14 cellular contexts compared by ENCODE assay signal in genomic region chr2:101342625-101343008, GRCh38. TPM values are rescaled to one million over a fixed set of nuclear protein-coding genes. Genes with fewer than 3 reads are reported as not detected.
DNase-seq lines count a peak whose midpoint lies in the region; ATAC-seq and TF ChIP-seq lines count a peak whose summit lies in the region.
"Had no signal": no experiment of that assay in that cellular context is flagged by ENCODE, and none has a peak within 500 bp of the region (broad histone marks: within the 10 kb centered on the region; RNA-seq: fewer than 3 reads in every experiment).

No MANE protein-coding gene starts in this region.

- H3K4me1 ChIP-seq in GM23248 (ENCODE audit: insufficient read depth) (no peaks in the 10 kb centered on the region), adipocyte (ENCODE audit: control insufficient read depth, insufficient read depth, low read length) (peaks cover 4% of the 10 kb centered on the region), mesenchymal stem cell (ENCODE audit: control insufficient read depth, insufficient read depth, low read depth, low read length) (no peaks in the 10 kb centered on the region), gastrocnemius medialis (no peaks in the 10 kb centered on the region)

- H3K14ac ChIP-seq in mesenchymal stem cell (ENCODE audit: low read length in 2 of 2), result no peak overlapping the region

- H2AFZ ChIP-seq in GM23248, result peak overlapping the region; percentile 81
- no peak overlapping the region for H2AFZ ChIP-seq in mesenchymal stem cell (ENCODE audit: low read depth, low read length)

- no peak for TF ChIP-seq CTCF in AG04449 (IDR thresholded peaks at IDR 0.05; ENCODE audit: insufficient read depth, low read length, missing control alignments)
- no peak for TF ChIP-seq CTCF in gastrocnemius medialis (IDR thresholded peaks at IDR 0.05 in 4 of 5, conservative IDR thresholded peaks at IDR 0.05 in 1 of 5)

- no peak overlapping the region for H2BK120ac ChIP-seq in mesenchymal stem cell (ENCODE audit: low read depth, low read length)

- CTCF ChIA-PET in AG04449 (lab: Yijun Ruan, JAX), result interaction anchor here (0.6 to 9.1 kb wide), 55 partner anchors 10 to 1105 kb away, joined by 3 to 102 read pairs (median 4); partner anchors contain the start of genes CREG2 and RNF149

- no peak overlapping the region for H3K23ac ChIP-seq in mesenchymal stem cell (ENCODE audit: low read length in 2 of 2)

- no peak overlapping the region for H4K91ac ChIP-seq in mesenchymal stem cell (ENCODE audit: low read length)

- no peak overlapping the region for H2BK12ac ChIP-seq in mesenchymal stem cell (ENCODE audit: low read length in 2 of 2)

- H2BK15ac ChIP-seq in mesenchymal stem cell (ENCODE audit: low read depth, poor library complexity, severe bottlenecking), result no peak overlapping the region

- no peaks in the 10 kb centered on the region for H3K79me1 ChIP-seq in mesenchymal stem cell (replicated peaks; ENCODE audit: low read length, poor library complexity, severe bottlenecking)

- no peaks in the 10 kb centered on the region for H3K79me2 ChIP-seq in GM23248 (ENCODE audit: insufficient read depth)

- peak overlapping the region; percentile 39 for H3K4me3 ChIP-seq in AG04449 (ENCODE audit: low read depth, low read length)
- peak overlapping the region; percentile 66 for H3K4me3 ChIP-seq in GM23248
- peak overlapping the region; percentile 73 for H3K4me3 ChIP-seq in adipocyte (ENCODE audit: low read length)
- H3K4me3 ChIP-seq in mesenchymal stem cell (ENCODE audit: insufficient read depth in 1 of 2, low read depth in 1 of 2, low read length in 2 of 2), result peak overlapping the region in 1 of 2 experiments; percentile 67
- H3K4me3 ChIP-seq in gastrocnemius medialis, result no peak overlapping the region

- H4K8ac ChIP-seq in mesenchymal stem cell (ENCODE audit: low read length), result no peak overlapping the region

- no peaks in the 10 kb centered on the region for H3F3A ChIP-seq in GM23248 (ENCODE audit: insufficient read depth)

- H2BK5ac ChIP-seq in mesenchymal stem cell (ENCODE audit: low read depth, low read length, poor library complexity, severe bottlenecking), result no peak overlapping the region

- in situ Hi-C loops in GM23248 (cut with MboI) (no loop called here), gastrocnemius medialis (cut with MboI; ENCODE audit: low sequenced_read_pairs in 4 of 4) (loop anchor here in 2 of 4 donors (10.0 to 25.0 kb wide), 2 partner anchors 492 to 495 kb away; no protein-coding TSS in a partner anchor)

- DNase-seq in AG04449 (ENCODE audit: low read depth, low spot score) (no peak), GM23248 (peak; percentile 16), adipocyte (ENCODE audit: low read depth) (no peak), mesenchymal stem cell (no peak), A172 (ENCODE audit: low spot score) (no peak), cerebellum (ENCODE audit: low spot score) (no peak), gastrocnemius medialis (no peak)
- DNase-seq: NCI-H524 treated with DMSO at 0.1 percent for 48 hours had no signal

- H3K27ac ChIP-seq in GM23248 (no peak overlapping the region), mesenchymal stem cell (ENCODE audit: low read length, poor library complexity, severe bottlenecking) (no peak overlapping the region), gastrocnemius medialis (no peak overlapping the region)
- H3K27ac ChIP-seq: SK-N-MC had no signal

- POLR2A ChIA-PET in AG04449 (lab: Yijun Ruan, JAX), result interaction anchor here (1.2 kb wide), 1 partner anchor 34 kb away, joined by 3 read pairs; the partner anchor contains the start of gene RNF149

- no peak overlapping the region for H2AK5ac ChIP-seq in mesenchymal stem cell (ENCODE audit: low read length, severe bottlenecking)

- H3K27me3 ChIP-seq in GM23248 (replicated peaks; ENCODE audit: insufficient read depth) (no peaks in the 10 kb centered on the region), adipocyte (replicated peaks; ENCODE audit: control insufficient read depth, insufficient read depth, low read length) (no peaks in the 10 kb centered on the region), mesenchymal stem cell (ENCODE audit: control insufficient read depth in 1 of 2, insufficient read depth in 1 of 2, low read length in 2 of 2) (no peaks in the 10 kb centered on the region), gastrocnemius medialis (no peaks in the 10 kb centered on the region)

- H3K4me2 ChIP-seq in GM23248 (ENCODE audit: unreplicated experiment) (peak overlapping the region; percentile 84), mesenchymal stem cell (ENCODE audit: low read length, poor library complexity, severe bottlenecking) (no peak overlapping the region)

- TF ChIP-seq POLR2A in gastrocnemius medialis (IDR thresholded peaks at IDR 0.05), result no peak

- WGBS in GM23248 (ENCODE audit: low coverage in 1 of 2, low lambda C conversion rate in 2 of 2, missing lambda C conversion rate in 2 of 2), 2 experiments, result 68 to 71% methylated on average over 15 of the region's 15 CpGs
- 92% methylated on average over 15 of the region's 15 CpGs for WGBS in mesenchymal stem cell

- H4K20me1 ChIP-seq in GM23248 (ENCODE audit: insufficient read depth), result no peaks in the 10 kb centered on the region

- H3K9me3 ChIP-seq in GM23248 (ENCODE audit: low read depth), result no peaks in the 10 kb centered on the region
- H3K9me3 ChIP-seq in adipocyte (ENCODE audit: control insufficient read depth, low read length), result no peaks in the 10 kb centered on the region
- no peaks in the 10 kb centered on the region for H3K9me3 ChIP-seq in mesenchymal stem cell (ENCODE audit: control insufficient read depth, low read length)
- no peaks in the 10 kb centered on the region for H3K9me3 ChIP-seq in gastrocnemius medialis

- H3K36me3 ChIP-seq in GM23248 (ENCODE audit: low read depth) (no peaks in the 10 kb centered on the region), adipocyte (ENCODE audit: control insufficient read depth, insufficient read depth, low read length, severe bottlenecking) (no peaks in the 10 kb centered on the region), mesenchymal stem cell (ENCODE audit: control insufficient read depth in 1 of 2, insufficient read depth in 2 of 2, low read depth in 1 of 2, low read length in 2 of 2) (no peaks in the 10 kb centered on the region), gastrocnemius medialis (no peaks in the 10 kb centered on the region)

- no peak overlapping the region for H3K18ac ChIP-seq in mesenchymal stem cell (ENCODE audit: low read depth in 1 of 2, low read length in 2 of 2)

- no peak overlapping the region for H3K4ac ChIP-seq in mesenchymal stem cell (ENCODE audit: low read depth in 1 of 2, low read length in 2 of 2)

- H3K9me2 ChIP-seq in GM23248 (ENCODE audit: insufficient read depth), result no peaks in the 10 kb centered on the region

- ATAC-seq in gastrocnemius medialis (no peak), GM18870 (IDR thresholded peaks at IDR 0.05; ENCODE audit: unreplicated experiment) (no peak)

- H3K9ac ChIP-seq in GM23248 (peak overlapping the region; percentile 52; the same call in 1 of the 2 replicates), adipocyte (ENCODE audit: low read length) (peak overlapping the region; percentile 59), mesenchymal stem cell (ENCODE audit: low read length) (peak overlapping the region; percentile 80)

- intact Hi-C loops in gastrocnemius medialis (cut with DNase I; ENCODE audit: low total_unique reads), result loop anchor here (5.0 kb wide), 1 partner anchor 490 kb away; no protein-coding TSS in a partner anchor

RNA-seq across cellular contexts. Expression of gene RNF149, which starts 34.1 kb away (rescaled TPM):
- total RNA-seq in GM23248 (2014; rRNA removed; shearing (Covaris generic)), result 54.1 and 58.1 TPM in 2 replicates
- 48.9 and 51.9 TPM in 2 replicates for polyA plus RNA-seq in GM23248 (2016; fragmentation: Nextera tagmentation; extraction: Ambion mirVana)
- polyA plus RNA-seq in mesenchymal stem cell (2013, experiment 1 of 2), result 26.5 TPM
- 28.5 TPM for polyA plus RNA-seq in mesenchymal stem cell (2013, experiment 2 of 2)
- total RNA-seq in A172 (2014; rRNA removed; shearing (Covaris generic)), result 21.7 and 21.9 TPM in 2 replicates
- total RNA-seq in cerebellum, result 69.5 TPM
- 10 to 100 TPM; 14.7 to 27.7 (median 18.5) TPM for total RNA-seq in gastrocnemius medialis

RNA-seq across cellular contexts. Expression of gene CREG2, which starts 44.7 kb away (rescaled TPM):
- under 0.01 and 0.22 TPM in 2 replicates for total RNA-seq in GM23248 (2014; rRNA removed; shearing (Covaris generic))
- polyA plus RNA-seq in GM23248 (2016; fragmentation: Nextera tagmentation; extraction: Ambion mirVana), result 0.15 TPM in 1 of 2 replicates, not detected in the other
- polyA plus RNA-seq in mesenchymal stem cell (2013, experiment 1 of 2), result not detected
- not detected for polyA plus RNA-seq in mesenchymal stem cell (2013, experiment 2 of 2)
- total RNA-seq in A172 (2014; rRNA removed; shearing (Covaris generic)), result 0.62 and 0.69 TPM in 2 replicates
- total RNA-seq in cerebellum, result 8.6 TPM
- total RNA-seq in gastrocnemius medialis, result not detected
- total RNA-seq: A673; CD8-positive, alpha-beta T cell; H4; Right ventricle myocardium superior had no signal

Comparison
In these comparisons a context has a peak if more than half of its experiments do, and no peak if none do; other contexts are left out.
1. H3K4me3 ChIP-seq: peak in AG04449 (single experiment), GM23248 (single experiment) and adipocyte (single experiment); none in gastrocnemius medialis (0 of 4).
2. Peak in every context shown above with its lines, with median percentiles within 50 percentile points of each other: H3K9ac ChIP-seq.